Comparison of ENCODE assay signal across 1 cellular context in genomic region chr14:23575086-23575485, GRCh38.
TF ChIP-seq lines count a peak whose summit lies in the region.

No MANE protein-coding gene starts in this region.

TF ChIP-seq in GM12878, 131 proteins besides CTCF, POLR2A, EP300 and RAD21:
- TF ChIP-seq MTA3 (IDR thresholded peaks at IDR 0.05; ENCODE audit: borderline replicate concordance, low read length) (no peak), ZBTB4 (CRISPR knock-in tag; IDR thresholded peaks at IDR 0.05) (no peak), HDAC6 (IDR thresholded peaks at IDR 0.05; ENCODE audit: unreplicated experiment) (no peak), PRDM15 (CRISPR knock-in tag; IDR thresholded peaks at IDR 0.05) (no peak), HCFC1 (IDR thresholded peaks at IDR 0.05; ENCODE audit: low read length) (no peak), PKNOX1 (IDR thresholded peaks at IDR 0.05) (no peak), ZNF24 (IDR thresholded peaks at IDR 0.05) (no peak), ASH2L (IDR thresholded peaks at IDR 0.05; ENCODE audit: borderline replicate concordance, low read depth) (no peak), POLR2AphosphoS2 (IDR thresholded peaks at IDR 0.05; ENCODE audit: low read depth, low read length) (no peak), TCF12 (IDR thresholded peaks at IDR 0.05; ENCODE audit: low read depth, low read length) (no peak), CREB1 (IDR thresholded peaks at IDR 0.05; ENCODE audit: low read depth) (no peak), PBX3 (IDR thresholded peaks at IDR 0.05; ENCODE audit: insufficient replicate concordance, low read depth, low read length) (no peak), TBL1XR1 (IDR thresholded peaks at IDR 0.05; ENCODE audit: low read depth, low read length) (no peak), RBBP5 (conservative IDR thresholded peaks at IDR 0.05) (no peak), MYB (IDR thresholded peaks at IDR 0.05; ENCODE audit: borderline replicate concordance, low read depth, low read length) (no peak), NFXL1 (IDR thresholded peaks at IDR 0.05; ENCODE audit: borderline replicate concordance) (no peak), ATF2 (IDR thresholded peaks at IDR 0.05; ENCODE audit: low read length) (no peak)
